In genomic region chr20:25858495-25859425, GRCh38 we compare ENCODE assay signal across 11 cellular contexts.
DNase-seq lines count a peak whose midpoint lies in the region; ATAC-seq, FAIRE-seq and TF ChIP-seq lines count a peak whose summit lies in the region.
"Had no signal": no experiment of that assay in that cellular context is flagged by ENCODE, and none has a peak within 500 bp of the region (broad histone marks: within the 10 kb centered on the region; RNA-seq: fewer than 3 reads in every experiment).

No MANE protein-coding gene starts in this region.

- H3K27me3 ChIP-seq in bronchial epithelial cell (ENCODE audit: control insufficient read depth, insufficient read depth, low read length): peaks cover 6% of the 10 kb centered on the region

- H3K27ac Mint-ChIP-seq in nephron progenitor cell: peak overlapping the region; percentile 36
- H3K27ac Mint-ChIP-seq: activated T-cell treated with anti-CD3 and anti-CD28 coated beads, Interleukin-2, amount 50 U/mL, for 24 hours had no signal

- peaks cover 34% of the 10 kb centered on the region for H3K9me3 Mint-ChIP-seq in nephron progenitor cell
- H3K9me3 Mint-ChIP-seq: activated T-cell treated with anti-CD3 and anti-CD28 coated beads, Interleukin-2, amount 50 U/mL, for 24 hours had no signal

- peaks cover 39% of the 10 kb centered on the region for H3K4me1 Mint-ChIP-seq in nephron progenitor cell

- no peaks in the 10 kb centered on the region for H3K36me3 Mint-ChIP-seq in nephron progenitor cell (ENCODE audit: low read depth)

- no peak for TF ChIP-seq CTCF in AG09309 (IDR thresholded peaks at IDR 0.05; ENCODE audit: control insufficient read depth, insufficient read depth, low read depth, low read length, missing control alignments)
- no peak for TF ChIP-seq CTCF in GM12875 (IDR thresholded peaks at IDR 0.05; ENCODE audit: borderline replicate concordance, insufficient read depth, low read depth, low read length)
- TF ChIP-seq CTCF in bronchial epithelial cell (IDR thresholded peaks at IDR 0.05; ENCODE audit: insufficient read depth, low read length, severe bottlenecking): no peak
- no peak for TF ChIP-seq CTCF in nephron progenitor cell (IDR thresholded peaks at IDR 0.05)

- H3K27me3 Mint-ChIP-seq in nephron progenitor cell (ENCODE audit: low read depth, poor library complexity): peaks cover 63% of the 10 kb centered on the region

- no peak for ATAC-seq in GM18861 (IDR thresholded peaks at IDR 0.05; ENCODE audit: unreplicated experiment)
- no peak for ATAC-seq in HG03025 (IDR thresholded peaks at IDR 0.05; ENCODE audit: low FRiP score, unreplicated experiment)

- H3K4me3 Mint-ChIP-seq in nephron progenitor cell: peak overlapping the region; percentile 18
- H3K4me3 Mint-ChIP-seq: activated T-cell treated with anti-CD3 and anti-CD28 coated beads, Interleukin-2, amount 50 U/mL, for 24 hours had no signal

- H3K4me3 ChIP-seq in AG09309 (ENCODE audit: control insufficient read depth, low read depth, low read length) (peak overlapping the region; percentile 30), GM12875 (ENCODE audit: low read depth, low read length) (peak overlapping the region; percentile 29), bronchial epithelial cell (ENCODE audit: low read depth, low read length) (peak overlapping the region; percentile 5)

- H3K36me3 ChIP-seq in bronchial epithelial cell (ENCODE audit: control insufficient read depth, insufficient read depth, low read length): no peaks in the 10 kb centered on the region
- H3K36me3 ChIP-seq: transverse colon had no signal

- DNase-seq in AG09309 (ENCODE audit: low read depth) (no peak), bronchial epithelial cell (ENCODE audit: low read depth) (no peak), nephron progenitor cell (no peak), ecto neural progenitor cell (ENCODE audit: low spot score) (no peak)
- no peak for DNase-seq in stimulated activated CD4-positive, alpha-beta T cell treated with anti-CD3 and anti-CD28 coated beads, Interleukin-1b, Interleukin-23, amount 100 ng/mL, for 48 hours

- FAIRE-seq in bronchial epithelial cell (lab: Jason Lieb, UNC): no peak
- FAIRE-seq: islet of Langerhans had no signal
